ENCODE assay signal across 8 cellular contexts in the genomic region with DNA sequence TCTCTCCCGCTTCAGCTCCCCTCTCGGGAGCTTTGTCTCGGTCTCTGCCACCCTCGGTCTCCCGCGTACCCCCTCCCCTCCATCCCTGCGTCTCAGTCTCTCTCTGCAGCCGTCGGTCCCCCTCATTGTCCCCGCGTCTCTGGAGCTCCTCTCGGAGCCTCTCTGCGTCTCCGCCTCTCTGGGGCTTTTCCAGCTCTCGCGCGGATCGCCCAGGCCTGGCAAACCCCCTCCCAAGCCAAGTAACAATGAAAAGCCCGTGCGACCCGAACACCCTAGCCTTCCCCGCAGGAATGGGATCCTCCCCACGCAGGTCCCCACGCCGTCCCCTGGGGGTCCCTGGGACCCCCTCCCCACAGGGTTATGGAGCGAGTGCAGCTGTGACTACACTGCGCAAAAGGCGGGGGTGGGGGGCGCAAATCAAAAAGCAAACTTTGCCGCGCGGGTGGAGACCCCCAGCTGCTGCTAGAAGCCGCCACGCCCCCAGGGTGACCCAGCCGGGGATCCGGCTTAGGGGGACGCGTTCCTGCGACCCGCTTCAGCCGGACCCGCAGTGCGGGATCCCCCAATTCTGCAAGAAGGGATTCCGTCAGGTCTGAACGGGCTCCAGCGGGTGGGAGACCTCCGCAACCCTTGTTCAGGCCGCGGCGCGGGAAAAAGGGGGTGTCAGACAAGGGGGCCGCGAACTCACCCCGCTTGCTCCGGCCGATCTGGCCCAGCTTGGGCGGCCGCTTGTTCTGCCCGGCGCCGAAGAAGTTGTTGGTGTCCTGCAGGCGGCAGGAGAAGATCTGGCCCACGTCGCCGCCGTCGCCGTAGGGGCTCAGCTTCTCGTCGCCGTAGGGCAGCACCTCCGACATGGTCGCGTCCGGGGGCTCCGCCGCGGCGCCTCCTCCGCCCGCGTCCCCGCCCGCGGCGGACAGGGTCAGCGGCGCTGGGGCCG. TPM values are rescaled to one million over a fixed set of nuclear protein-coding genes. Genes with fewer than 3 reads are reported as not detected.
DNase-seq lines count a peak whose midpoint lies in the region; ATAC-seq and TF ChIP-seq lines count a peak whose summit lies in the region.

No MANE protein-coding gene starts in this region.

- H3K4me3 Mint-ChIP-seq in activated CD4-positive, alpha-beta memory T cell treated with anti-CD3 and anti-CD28 coated beads, Interleukin-2, amount 10 ng/mL, durations not matched to agents 7 days and 5 days, result peak overlapping the region; percentile 35

- no peak overlapping the region for H3K27ac Mint-ChIP-seq in activated CD4-positive, alpha-beta memory T cell treated with anti-CD3 and anti-CD28 coated beads, Interleukin-2, amount 10 ng/mL, durations not matched to agents 7 days and 5 days

- in situ Hi-C loops in gastrocnemius medialis (cut with MboI; ENCODE audit: low sequenced_read_pairs in 4 of 4), result no loop called here

- CTCF ChIA-PET in activated CD4-positive, alpha-beta memory T cell treated with anti-CD3 and anti-CD28 coated beads, Interleukin-2, amount 10 ng/mL, durations not matched to agents 7 days and 5 days (lab: Charles Lee), result no interaction called here

- peaks cover 11% of the 10 kb centered on the region for H3K4me1 Mint-ChIP-seq in activated CD4-positive, alpha-beta memory T cell treated with anti-CD3 and anti-CD28 coated beads, Interleukin-2, amount 10 ng/mL, durations not matched to agents 7 days and 5 days

- peaks cover 28 to 48% (median 42%) of the 10 kb centered on the region in 3 donors for H3K27me3 ChIP-seq in gastrocnemius medialis

- peaks cover 74% of the 10 kb centered on the region for H3K27me3 Mint-ChIP-seq in activated CD4-positive, alpha-beta memory T cell treated with anti-CD3 and anti-CD28 coated beads, Interleukin-2, amount 10 ng/mL, durations not matched to agents 7 days and 5 days

- H3K36me3 Mint-ChIP-seq in activated CD4-positive, alpha-beta memory T cell treated with anti-CD3 and anti-CD28 coated beads, Interleukin-2, amount 10 ng/mL, durations not matched to agents 7 days and 5 days (ENCODE audit: low read depth), result no peaks in the 10 kb centered on the region

- DNase-seq in DMS53 (lab: John Stamatoyannopoulos, UW) (peak; percentile 69), DMS53 treated with DMSO at 0.1 percent for 48 hours (lab: John Stamatoyannopoulos, UW; ENCODE audit: unreplicated experiment) (no peak), left ventricle myocardium superior (peak; percentile 45), gastrocnemius medialis (no peak), NCI-H1436 (lab: John Stamatoyannopoulos, UW) (no peak)
- no peak for DNase-seq in activated CD4-positive, alpha-beta memory T cell treated with anti-CD3 and anti-CD28 coated beads, Interleukin-2, amount 10 ng/mL, durations not matched to agents 7 days and 5 days

- peak overlapping the region in 3 of 4 donors; percentile 36 to 40 (median 38) for H3K27ac ChIP-seq in gastrocnemius medialis

- TF ChIP-seq POLR2A in gastrocnemius medialis (IDR thresholded peaks at IDR 0.05), result no peak

- ATAC-seq in left ventricle myocardium superior (no peak), gastrocnemius medialis (no peak), HG03521 (IDR thresholded peaks at IDR 0.05; ENCODE audit: unreplicated experiment) (no peak), GM19397 (IDR thresholded peaks at IDR 0.05; ENCODE audit: unreplicated experiment) (no peak)

- H3K9me3 Mint-ChIP-seq in activated CD4-positive, alpha-beta memory T cell treated with anti-CD3 and anti-CD28 coated beads, Interleukin-2, amount 10 ng/mL, durations not matched to agents 7 days and 5 days, result no peaks in the 10 kb centered on the region

- H3K4me3 ChIP-seq in gastrocnemius medialis, result peak overlapping the region; percentile 44 to 57 (median 53)

- TF ChIP-seq CTCF in gastrocnemius medialis (IDR thresholded peaks at IDR 0.05 in 4 of 5, conservative IDR thresholded peaks at IDR 0.05 in 1 of 5), result no peak

- intact Hi-C loops in left ventricle myocardium superior (cut with micrococcal nuclease), result no loop called here
- intact Hi-C loops in gastrocnemius medialis (cut with DNase I; ENCODE audit: low total_unique reads), result no loop called here

- peaks cover 0 to 5% of the 10 kb centered on the region in 2 donors for H3K4me1 ChIP-seq in gastrocnemius medialis

- H3K36me3 ChIP-seq in gastrocnemius medialis, result no peaks in the 10 kb centered on the region

- POLR2A ChIA-PET in activated CD4-positive, alpha-beta memory T cell treated with anti-CD3 and anti-CD28 coated beads, Interleukin-2, amount 10 ng/mL, durations not matched to agents 7 days and 5 days (lab: Charles Lee), result no interaction called here

- H3K9me3 ChIP-seq in gastrocnemius medialis, result no peaks in the 10 kb centered on the region

RNA-seq across cellular contexts. Expression of gene CAMK2N1, which starts 1.2 kb away (rescaled TPM):
- under 1 TPM; 0.63 to 0.88 TPM for total RNA-seq in activated CD4-positive, alpha-beta memory T cell treated with anti-CD3 and anti-CD28 coated beads, Interleukin-2, amount 10 ng/mL, durations not matched to agents 7 days and 5 days
- total RNA-seq in left ventricle myocardium superior, result 9.9 TPM
- total RNA-seq in gastrocnemius medialis, result 1 to 10 TPM; 1.3 to 2.5 (median 1.5) TPM

RNA-seq across cellular contexts. Expression of gene MUL1, which starts 23.2 kb away (rescaled TPM):
- total RNA-seq in activated CD4-positive, alpha-beta memory T cell treated with anti-CD3 and anti-CD28 coated beads, Interleukin-2, amount 10 ng/mL, durations not matched to agents 7 days and 5 days, result 10 to 100 TPM; 21.0 to 21.8 TPM
- total RNA-seq in left ventricle myocardium superior (45.0 TPM), gastrocnemius medialis (10 to 100 TPM; 32.8 to 44.5 (median 38.8) TPM)

Comparison
In these comparisons a context has a peak if more than half of its experiments do, and no peak if none do; other contexts are left out.
1. DNase-seq: peak in DMS53 (single experiment) and left ventricle myocardium superior (single experiment); none in DMS53 treated with DMSO at 0.1 percent for 48 hours (single experiment), activated CD4-positive, alpha-beta memory T cell treated with anti-CD3 and anti-CD28 coated beads, Interleukin-2, amount 10 ng/mL, durations not matched to agents 7 days and 5 days (single experiment), gastrocnemius medialis (0 of 2) and NCI-H1436 (single experiment).